16 cellular contexts compared by ENCODE assay signal in the genomic region with DNA sequence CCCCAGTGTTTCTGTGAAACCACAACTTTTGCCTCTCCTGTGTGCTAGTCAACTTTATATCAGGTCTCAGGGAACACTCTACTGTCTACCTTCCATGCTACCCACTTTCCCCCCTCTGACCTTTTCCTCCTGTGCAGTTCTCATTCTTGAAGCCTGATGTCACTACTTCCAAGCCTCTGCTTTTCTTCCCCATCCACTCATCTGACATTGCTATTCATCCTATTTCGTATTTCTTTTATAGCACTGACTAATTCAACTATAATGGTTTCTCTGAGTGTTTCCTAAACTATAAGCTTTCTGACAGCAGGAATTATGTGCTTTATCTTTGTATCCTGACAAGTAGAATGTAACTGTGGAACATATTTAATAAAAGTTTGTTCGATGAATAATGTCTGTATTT. TPM values are rescaled to one million over a fixed set of nuclear protein-coding genes. Genes with fewer than 3 reads are reported as not detected.
DNase-seq lines count a peak whose midpoint lies in the region; ATAC-seq, FAIRE-seq and TF ChIP-seq lines count a peak whose summit lies in the region.
"Had no signal": no experiment of that assay in that cellular context is flagged by ENCODE, and none has a peak within 500 bp of the region (broad histone marks: within the 10 kb centered on the region; RNA-seq: fewer than 3 reads in every experiment).

No MANE protein-coding gene starts in this region.

- peaks cover 21% of the 10 kb centered on the region for H3K36me3 ChIP-seq in left ventricle myocardium inferior
- no peaks in the 10 kb centered on the region for H3K36me3 ChIP-seq in lower lobe of right lung
- H3K36me3 ChIP-seq: breast epithelium had no signal

- no peak overlapping the region for H3K27ac ChIP-seq in left ventricle myocardium inferior (replicated peaks)
- no peak overlapping the region for H3K27ac ChIP-seq in lower lobe of right lung
- H3K27ac ChIP-seq: breast epithelium, esophagus squamous epithelium had no signal

- no peak overlapping the region for H3K27ac Mint-ChIP-seq in T-cell
- H3K27ac Mint-ChIP-seq: CD4-positive, alpha-beta memory T cell had no signal

- ATAC-seq in lower lobe of right lung (no peak), T-cell (replicated peaks in 1 of 4) (no peak)
- ATAC-seq: Panc1 had no signal

- H3K4me1 Mint-ChIP-seq in T-cell, result peaks cover 4 to 14% (median 14%) of the 10 kb centered on the region in 3 donors

- H3K9me3 ChIP-seq in left ventricle myocardium inferior (replicated peaks) (peaks cover 15% of the 10 kb centered on the region), lower lobe of right lung (peaks cover 6% of the 10 kb centered on the region)

- intact Hi-C loops in left ventricle myocardium inferior (cut with micrococcal nuclease), result no loop called here
- intact Hi-C loops in lower lobe of right lung (cut with DNase I), result no loop called here

- peaks cover 9% of the 10 kb centered on the region for H3K4me1 ChIP-seq in left ventricle myocardium inferior
- no peaks in the 10 kb centered on the region for H3K4me1 ChIP-seq in lower lobe of right lung
- H3K4me1 ChIP-seq: breast epithelium, esophagus squamous epithelium had no signal

- H3K9me3 Mint-ChIP-seq in T-cell, result peaks cover 0 to 12% (median 8%) of the 10 kb centered on the region in 3 donors

- in situ Hi-C loops in astrocyte of the cerebellum (cut with HindIII; ENCODE audit: low sequenced_read_pairs), result no loop called here

- H3K27me3 ChIP-seq in left ventricle myocardium inferior (ENCODE audit: low read depth) (no peaks in the 10 kb centered on the region), lower lobe of right lung (ENCODE audit: low read depth) (no peaks in the 10 kb centered on the region)
- H3K27me3 ChIP-seq: breast epithelium, esophagus squamous epithelium had no signal

- peak; percentile 10 for DNase-seq in AG04449 (ENCODE audit: low read depth, low spot score)
- DNase-seq in GM12892 (ENCODE audit: insufficient read length), result no peak
- DNase-seq in astrocyte of the cerebellum (ENCODE audit: low read depth), result peak; percentile 2
- DNase-seq in left ventricle myocardium inferior, result no peak
- no peak for DNase-seq in stimulated activated naive CD4-positive, alpha-beta T cell treated with Interleukin-2 at 50 U/mL for 16 hours (lab: John Stamatoyannopoulos, UW)
- no peak for DNase-seq in activated CD8-positive, alpha-beta memory T cell treated with anti-CD3 and anti-CD28 coated beads, Interleukin-2, amount 50 U/mL, for 48 hours
- no peak for DNase-seq in lower lobe of right lung
- no peak for DNase-seq in T-cell
- DNase-seq: CD4-positive, alpha-beta memory T cell; esophagus squamous epithelium; Karpas-422; NCI-H2171 treated with DMSO at 0.1 percent for 48 hours; substantia nigra had no signal

- H3K4me3 Mint-ChIP-seq in T-cell, result no peak overlapping the region
- H3K4me3 Mint-ChIP-seq: CD4-positive, alpha-beta memory T cell had no signal

- H3K4me3 ChIP-seq in AG04449 (ENCODE audit: low read depth, low read length) (no peak overlapping the region), astrocyte of the cerebellum (ENCODE audit: low read depth, low read length) (no peak overlapping the region), left ventricle myocardium inferior (no peak overlapping the region), lower lobe of right lung (no peak overlapping the region)
- H3K4me3 ChIP-seq: breast epithelium, esophagus squamous epithelium had no signal

- POLR2A ChIA-PET in AG04449 (lab: Yijun Ruan, JAX), result no interaction called here
- POLR2A ChIA-PET in T-cell (lab: Charles Lee), result interaction anchor here in 1 of 2 donors (0.7 kb wide), 1 partner anchor 44 kb away, joined by 3 read pairs; no protein-coding TSS in a partner anchor

- TF ChIP-seq CTCF in AG04449 (IDR thresholded peaks at IDR 0.05; ENCODE audit: insufficient read depth, low read length, missing control alignments), result no peak
- peak; percentile 18 for TF ChIP-seq CTCF in astrocyte of the cerebellum (IDR thresholded peaks at IDR 0.05; ENCODE audit: low read depth, low read length, missing control alignments)
- TF ChIP-seq CTCF in left ventricle myocardium inferior (IDR thresholded peaks at IDR 0.05; ENCODE audit: borderline replicate concordance), result peak; percentile 53
- TF ChIP-seq CTCF in lower lobe of right lung (IDR thresholded peaks at IDR 0.05), result no peak

- peaks cover 29% of the 10 kb centered on the region for H3K36me3 Mint-ChIP-seq in T-cell

- FAIRE-seq in GM12892 (lab: Jason Lieb, UNC), result peak; percentile 17
- FAIRE-seq: H1 had no signal

- CTCF ChIA-PET in AG04449 (lab: Yijun Ruan, JAX) (interaction anchor here (1.1 to 1.9 kb wide), 5 partner anchors 9 to 245 kb away, joined by 3 to 7 read pairs (median 4); partner anchors contain the start of gene S1PR1), T-cell (lab: Charles Lee) (interaction anchor here in 1 of 2 donors (0.6 to 1.2 kb wide), 3 partner anchors 195 to 313 kb away, joined by 3 read pairs; no protein-coding TSS in a partner anchor)

- no peak for TF ChIP-seq POLR2A in GM12892 (IDR thresholded peaks at IDR 0.05; ENCODE audit: low read depth, low read length)

- no peaks in the 10 kb centered on the region for H3K27me3 Mint-ChIP-seq in T-cell
- H3K27me3 Mint-ChIP-seq: CD4-positive, alpha-beta memory T cell had no signal

RNA-seq across cellular contexts. Expression of gene DPH5, which starts 18.2 kb away (rescaled TPM):
- polyA plus RNA-seq in GM12892 (2012; ENCODE audit: missing spikeins), result 59.2 TPM
- 40.0 TPM for total RNA-seq in left ventricle myocardium inferior
- 33.1 TPM for total RNA-seq in lower lobe of right lung
- total RNA-seq in T-cell, result 10 to 100 TPM; 42.7 to 65.6 (median 45.0) TPM

Comparison
In these comparisons a context has a peak if more than half of its experiments do, and no peak if none do; other contexts are left out.
1. DNase-seq: peak in AG04449 (single experiment) and astrocyte of the cerebellum (single experiment); none in GM12892 (single experiment), left ventricle myocardium inferior (single experiment), stimulated activated naive CD4-positive, alpha-beta T cell treated with Interleukin-2 at 50 U/mL for 16 hours (single experiment), activated CD8-positive, alpha-beta memory T cell treated with anti-CD3 and anti-CD28 coated beads, Interleukin-2, amount 50 U/mL, for 48 hours (single experiment), lower lobe of right lung (single experiment) and T-cell (0 of 34).
2. CTCF ChIP-seq: peak in astrocyte of the cerebellum (single experiment) and left ventricle myocardium inferior (single experiment); none in AG04449 (single experiment) and lower lobe of right lung (single experiment).